Comparison of ENCODE assay signal across 8 cellular contexts in genomic region chr10:130110236-130111114, GRCh38. TPM values are rescaled to one million over a fixed set of nuclear protein-coding genes. Genes with fewer than 3 reads are reported as not detected.
DNase-seq lines count a peak whose midpoint lies in the region; ATAC-seq and TF ChIP-seq lines count a peak whose summit lies in the region.

TSS of gene C10orf143 (minus strand) at chr10:130110830. CDS start at chr10:130110772, 58 bp downstream.

- peaks cover 27 to 40% of the 10 kb centered on the region in 2 donors for H3K4me1 Mint-ChIP-seq in natural killer cell treated with Interleukin-12 subunit alpha and Interleukin-12 subunit beta and Interleukin-15 and Interleukin-18, amount 100 ng/mL, for 72 hours (ENCODE audit: low read depth in 2 of 2)

- H3K9me3 Mint-ChIP-seq in natural killer cell treated with Interleukin-12 subunit alpha and Interleukin-12 subunit beta and Interleukin-15 and Interleukin-18, amount 100 ng/mL, for 72 hours, result no peaks in the 10 kb centered on the region

- H3K36me3 Mint-ChIP-seq in natural killer cell treated with Interleukin-12 subunit alpha and Interleukin-12 subunit beta and Interleukin-15 and Interleukin-18, amount 100 ng/mL, for 72 hours, result no peaks in the 10 kb centered on the region

- TF ChIP-seq CTCF in LNCaP clone FGC (IDR thresholded peaks at IDR 0.05; ENCODE audit: control insufficient read depth, extremely low read depth, insufficient read depth), result 0 out of 2 replicates have a peak, but pooled peaks have one; percentile 7

- H3K27me3 Mint-ChIP-seq in natural killer cell treated with Interleukin-12 subunit alpha and Interleukin-12 subunit beta and Interleukin-15 and Interleukin-18, amount 100 ng/mL, for 72 hours, result no peaks in the 10 kb centered on the region

- peak within 1 kb of the TSS; percentile 91 for H3K4me3 ChIP-seq in LNCaP clone FGC (ENCODE audit: low read depth, low read length)

- peak; percentile 97 for DNase-seq in EL
- peak; percentile 96 for DNase-seq in H4 (ENCODE audit: low spot score)
- DNase-seq in LNCaP clone FGC (ENCODE audit: low read depth), result peak; percentile 93
- DNase-seq in RPMI8226, result peak; percentile 86
- peak; percentile 98 for DNase-seq in activated T-helper 9 cell treated with anti-CD3 and anti-CD28 coated beads, Interleukin-2, amount 50 U/mL, for 16 hours (ENCODE audit: low read depth)
- peak; percentile 96 for DNase-seq in fibroblast of peridontal ligament (ENCODE audit: extremely low read depth)
- peak; percentile 99 for DNase-seq in natural killer cell treated with Interleukin-12 subunit alpha and Interleukin-12 subunit beta and Interleukin-15 and Interleukin-18, amount 100 ng/mL, for 72 hours (ENCODE audit: low spot score)
- peak; percentile 96 for DNase-seq in stimulated activated naive CD4-positive, alpha-beta T cell treated with Interleukin-2 at 50 U/mL for 16 hours (lab: John Stamatoyannopoulos, UW)

- H3K27ac Mint-ChIP-seq in natural killer cell treated with Interleukin-12 subunit alpha and Interleukin-12 subunit beta and Interleukin-15 and Interleukin-18, amount 100 ng/mL, for 72 hours, result peak within 1 kb of the TSS; percentile 90 to 94

- peak; percentile 93 to 94 for ATAC-seq in natural killer cell treated with Interleukin-12 subunit alpha and Interleukin-12 subunit beta and Interleukin-15 and Interleukin-18, amount 100 ng/mL, for 72 hours

- peak within 1 kb of the TSS; percentile 99 for H3K4me3 Mint-ChIP-seq in natural killer cell treated with Interleukin-12 subunit alpha and Interleukin-12 subunit beta and Interleukin-15 and Interleukin-18, amount 100 ng/mL, for 72 hours

RNA-seq across cellular contexts. Expression of gene C10orf143, which starts in this region (rescaled TPM):
- total RNA-seq in H4 (2014; rRNA removed; shearing (Covaris generic)), result 1.3 and 2.2 TPM in 2 replicates
- 1 to 10 TPM; 2.4 to 2.9 TPM for total RNA-seq in natural killer cell treated with Interleukin-12 subunit alpha and Interleukin-12 subunit beta and Interleukin-15 and Interleukin-18, amount 100 ng/mL, for 72 hours

Comparison
In these comparisons a context has a peak if more than half of its experiments do, and no peak if none do; other contexts are left out.
1. Peak in every context shown above with its lines: DNase-seq, ATAC-seq and H3K4me3 ChIP-seq.